9 cellular contexts compared by ENCODE assay signal in genomic region chr15:85030301-85031049, GRCh38. TPM values are rescaled to one million over a fixed set of nuclear protein-coding genes. Genes with fewer than 3 reads are reported as not detected.
DNase-seq lines count a peak whose midpoint lies in the region; ATAC-seq and TF ChIP-seq lines count a peak whose summit lies in the region.
"Had no signal": no experiment of that assay in that cellular context is flagged by ENCODE, and none has a peak within 500 bp of the region (broad histone marks: within the 10 kb centered on the region; RNA-seq: fewer than 3 reads in every experiment).

No MANE protein-coding gene starts in this region.

- no peak for TF ChIP-seq EP300 in gastroesophageal sphincter (IDR thresholded peaks at IDR 0.05)

- ATAC-seq in activated T-helper 17 cell treated with anti-CD3 and anti-CD28 coated beads, Interleukin-2, amount 50 U/mL, for 72 hours (replicated peaks), result peak; percentile 88
- ATAC-seq in left lobe of liver (peak; percentile 58), HG02840 (IDR thresholded peaks at IDR 0.05; ENCODE audit: low FRiP score, unreplicated experiment) (no peak), gastroesophageal sphincter (no peak), HG03469 (IDR thresholded peaks at IDR 0.05; ENCODE audit: unreplicated experiment) (no peak)

- no peaks in the 10 kb centered on the region for H3K27me3 Mint-ChIP-seq in activated T-helper 17 cell treated with anti-CD3 and anti-CD28 coated beads, Interleukin-2, amount 50 U/mL, for 72 hours

- H3K27me3 ChIP-seq in gastroesophageal sphincter, result no peaks in the 10 kb centered on the region

- 64 to 70% methylated on average over 3 of the region's 3 CpGs for WGBS in gastroesophageal sphincter (ENCODE audit: low coverage in 1 of 2), 2 donors

- TF ChIP-seq POLR2A in gastroesophageal sphincter (IDR thresholded peaks at IDR 0.05), result no peak

- H3K27ac ChIP-seq in gastroesophageal sphincter, result peak overlapping the region in 1 of 4 donors; percentile 6

- no peak for TF ChIP-seq CTCF in gastroesophageal sphincter (IDR thresholded peaks at IDR 0.05)

- no peaks in the 10 kb centered on the region for H3K36me3 Mint-ChIP-seq in activated T-helper 17 cell treated with anti-CD3 and anti-CD28 coated beads, Interleukin-2, amount 50 U/mL, for 72 hours (ENCODE audit: low read depth)

- H3K27ac Mint-ChIP-seq in activated T-helper 17 cell treated with anti-CD3 and anti-CD28 coated beads, Interleukin-2, amount 50 U/mL, for 72 hours, result peak overlapping the region; percentile 77

- peaks cover 44% of the 10 kb centered on the region for H3K4me1 Mint-ChIP-seq in activated T-helper 17 cell treated with anti-CD3 and anti-CD28 coated beads, Interleukin-2, amount 50 U/mL, for 72 hours

- no peak overlapping the region for H3K4me3 ChIP-seq in gastroesophageal sphincter

- no peaks in the 10 kb centered on the region for H3K9me3 ChIP-seq in gastroesophageal sphincter

- no peaks in the 10 kb centered on the region for H3K36me3 ChIP-seq in gastroesophageal sphincter

- peak; percentile 24 for DNase-seq in stimulated activated CD4-positive, alpha-beta T cell treated with anti-CD3 and anti-CD28 coated beads, Interleukin-15, amount 100 ng/mL, for 24 hours
- no peak for DNase-seq in stimulated activated CD4-positive, alpha-beta T cell treated with anti-CD3 and anti-CD28 coated beads, Interleukin-1b, Interleukin-23, amount 100 ng/mL, for 48 hours
- DNase-seq in left lobe of liver (ENCODE audit: low spot score), result no peak
- DNase-seq in SIG-M5 (lab: John Stamatoyannopoulos, UW), result no peak
- DNase-seq: DMS79 had no signal

- peaks cover 18 to 77% (median 28%) of the 10 kb centered on the region in 3 donors for H3K4me1 ChIP-seq in gastroesophageal sphincter

- H3K4me3 Mint-ChIP-seq in activated T-helper 17 cell treated with anti-CD3 and anti-CD28 coated beads, Interleukin-2, amount 50 U/mL, for 72 hours, result peak overlapping the region; percentile 45

- no peaks in the 10 kb centered on the region for H3K9me3 Mint-ChIP-seq in activated T-helper 17 cell treated with anti-CD3 and anti-CD28 coated beads, Interleukin-2, amount 50 U/mL, for 72 hours

RNA-seq across cellular contexts. Expression of gene PDE8A, which starts 48.8 kb away (rescaled TPM):
- 10 to 100 TPM; 23.7 to 34.2 TPM for total RNA-seq in activated T-helper 17 cell treated with anti-CD3 and anti-CD28 coated beads, Interleukin-2, amount 50 U/mL, for 72 hours
- total RNA-seq in left lobe of liver (33.1 TPM), gastroesophageal sphincter (10 to 100 TPM; 34.6 to 73.2 (median 56.2) TPM)

Comparison
In these comparisons a context has a peak if more than half of its experiments do, and no peak if none do; other contexts are left out.
1. ATAC-seq: peak in activated T-helper 17 cell treated with anti-CD3 and anti-CD28 coated beads, Interleukin-2, amount 50 U/mL, for 72 hours (single experiment) and left lobe of liver (single experiment); none in HG02840 (single experiment), gastroesophageal sphincter (single experiment) and HG03469 (single experiment).